14 cellular contexts compared by ENCODE assay signal in the genomic region with DNA sequence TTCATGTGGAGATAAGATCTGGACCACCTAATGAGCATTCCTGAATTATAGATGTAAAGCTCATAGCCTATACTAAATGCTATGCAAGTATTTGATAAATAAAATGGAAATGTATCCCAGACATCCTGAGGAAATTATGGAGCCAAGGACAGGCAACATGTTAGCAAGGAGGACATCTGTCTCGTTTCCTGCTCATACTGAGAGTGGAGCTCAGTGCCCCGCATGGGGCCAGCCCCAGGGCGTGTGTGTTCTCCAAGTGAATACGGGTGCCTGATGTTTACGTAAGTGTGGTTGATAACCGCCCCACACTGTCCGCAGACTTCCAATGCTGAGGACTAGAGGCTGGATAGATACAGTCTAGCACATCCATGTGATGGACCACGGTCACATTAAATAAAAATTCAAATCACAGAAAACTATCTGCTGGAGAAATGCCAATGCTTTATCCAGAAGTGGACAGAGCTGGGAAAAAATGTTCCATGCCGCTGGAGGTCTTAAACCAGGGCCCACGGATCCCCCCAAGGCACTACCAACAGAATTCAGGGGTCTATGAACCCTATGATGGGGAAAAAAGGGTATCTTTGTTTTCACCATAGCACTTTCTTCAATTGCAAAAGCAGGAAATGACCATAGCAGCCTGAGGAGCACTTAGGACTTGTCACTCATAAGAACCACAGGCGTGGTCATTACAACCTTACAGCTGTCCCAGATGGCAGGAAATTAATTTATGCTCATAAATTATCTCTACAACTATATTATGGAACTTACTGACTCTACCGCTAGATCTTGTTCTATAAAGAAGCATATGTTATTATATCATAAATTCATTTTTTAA. TPM values are rescaled to one million over a fixed set of nuclear protein-coding genes. Genes with fewer than 3 reads are reported as not detected.
A peak's percentile ranks its signal among the peaks of the same experiment; 100 is the strongest.
DNase-seq lines count a peak whose midpoint lies in the region; ATAC-seq, FAIRE-seq and TF ChIP-seq lines count a peak whose summit lies in the region.
"Had no signal": no experiment of that assay in that cellular context is flagged by ENCODE, and none has a peak within 500 bp of the region (broad histone marks: within the 10 kb centered on the region; RNA-seq: fewer than 3 reads in every experiment).

No MANE protein-coding gene starts in this region.

- no peak overlapping the region for H2AFZ ChIP-seq in K562 (ENCODE audit: low read depth, low read length)

- peak; percentile 79 for DNase-seq in EH (ENCODE audit: low read depth)
- peak; percentile 8 for DNase-seq in NCI-H2081 treated with DMSO at 0.1 percent for 48 hours (lab: John Stamatoyannopoulos, UW)
- DNase-seq in K562 (ENCODE audit: extremely low read depth in 1 of 4, low spot score in 3 of 4): no peak
- DNase-seq in myocyte (ENCODE audit: low read depth): peak; percentile 62
- DNase-seq: activated CD4-positive, alpha-beta T cell treated with anti-CD3 and anti-CD28 coated beads, Interleukin-2, amount 10 ng/mL, durations not matched to agents 7 days and 5 days; immature natural killer cell; Karpas-422 had no signal

- peaks cover 73% of the 10 kb centered on the region; the same call in 2 of the 3 replicates for H3K36me3 ChIP-seq in K562 (ENCODE audit: control insufficient read depth, insufficient read depth, low read length)
- H3K36me3 ChIP-seq: pancreas had no signal

- H3K79me2 ChIP-seq in K562 (ENCODE audit: control insufficient read depth, insufficient read depth, low read length): no peaks in the 10 kb centered on the region

- 0 out of 2 replicates have a peak, but pooled peaks cover under 1% of the 10 kb centered on the region for H4K20me1 ChIP-seq in K562 (replicated peaks; ENCODE audit: control insufficient read depth, insufficient read depth, low read length)

- no peak overlapping the region for H3K4me3 ChIP-seq in K562
- H3K4me3 ChIP-seq: pancreas had no signal

- no peak overlapping the region for H3K9ac ChIP-seq in K562 (ENCODE audit: insufficient read depth in 1 of 2, low read depth in 2 of 2, low read length in 2 of 2)

- no peaks in the 10 kb centered on the region for H3K9me3 ChIP-seq in K562 (replicated peaks; ENCODE audit: control insufficient read depth, insufficient read depth, low read depth, low read length)
- H3K9me3 ChIP-seq: Caco-2, pancreas had no signal

- no TSS peak for BruUV-seq in K562 (replicated peaks; lab: Mats Ljungman, UMichigan)

- 67% methylated on average over 12 of the region's 12 CpGs for WGBS in K562 (ENCODE audit: insufficient coverage, low coverage, missing lambda C conversion rate)

- no peak for TF ChIP-seq EP300 in K562 (IDR thresholded peaks at IDR 0.05; ENCODE audit: low read length)

- no peak for TF ChIP-seq RAD21 in K562 (CRISPR knock-in tag; conservative IDR thresholded peaks at IDR 0.05 in 1 of 2, IDR thresholded peaks at IDR 0.05 in 1 of 2)

- no peaks in the 10 kb centered on the region for H3K27me3 ChIP-seq in K562 (ENCODE audit: control insufficient read depth in 2 of 2, insufficient read depth in 2 of 2, low read length in 2 of 2)
- H3K27me3 ChIP-seq: pancreas had no signal

- POLR2A ChIA-PET in K562 (lab: Yijun Ruan, JAX): interaction anchor here (0.7 to 1.9 kb wide), 5 partner anchors 9 to 736 kb away, joined by 3 to 14 read pairs (median 3); no protein-coding TSS in a partner anchor

- H3K27ac ChIP-seq in K562 (ENCODE audit: extremely low read depth, low read depth, low read length): no peak overlapping the region
- H3K27ac ChIP-seq: pancreas had no signal

- H3K9me1 ChIP-seq in K562 (ENCODE audit: control insufficient read depth, insufficient read depth, low read length): no peaks in the 10 kb centered on the region

- ATAC-seq in K562 (no peak), GM21528 (IDR thresholded peaks at IDR 0.05; ENCODE audit: low FRiP score, unreplicated experiment) (no peak), GM19395 (IDR thresholded peaks at IDR 0.05; ENCODE audit: unreplicated experiment) (no peak), GM18861 (IDR thresholded peaks at IDR 0.05; ENCODE audit: unreplicated experiment) (no peak), GM18517 (IDR thresholded peaks at IDR 0.05; ENCODE audit: unreplicated experiment) (no peak)
- ATAC-seq: pancreas had no signal

- CTCF ChIA-PET in K562 (lab: Yijun Ruan, JAX; ENCODE audit: low intra/inter-chr PET ratio): no interaction called here

- intact Hi-C loops in K562 (cut with micrococcal nuclease): no loop called here

- no peak overlapping the region for H3K4me2 ChIP-seq in K562 (ENCODE audit: insufficient read depth, low read length)

- H3K4me1 ChIP-seq in K562 (replicated peaks in 1 of 2; ENCODE audit: control insufficient read depth in 2 of 2, insufficient read depth in 2 of 2, low read length in 2 of 2): peaks cover 30 to 42% of the 10 kb centered on the region in 2 experiments

- FAIRE-seq in K562 (lab: Jason Lieb, UNC): no peak
- FAIRE-seq: endometrium, pancreas had no signal

- TF ChIP-seq POLR2A in K562 (conservative IDR thresholded peaks at IDR 0.05): no peak

- no peak for TF ChIP-seq CTCF in K562 (IDR thresholded peaks at IDR 0.05 in 2 of 3, conservative IDR thresholded peaks at IDR 0.05 in 1 of 3; ENCODE audit: insufficient read depth in 2 of 3, low read depth in 1 of 3, low read length in 3 of 3)

- in situ Hi-C loops in K562 (cut with MboI): no loop called here

TF ChIP-seq in K562, 482 proteins besides CTCF, POLR2A, EP300 and RAD21 (continues in another document):
- TF ChIP-seq FOXA3 (CRISPR knock-in tag; conservative IDR thresholded peaks at IDR 0.05 in 1 of 2, IDR thresholded peaks at IDR 0.05 in 1 of 2) (0 out of 4 replicates have a peak, but pooled peaks of 1 of the 2 experiments have one; percentile 6), STAG1 (CRISPR knock-in tag; IDR thresholded peaks at IDR 0.05; ENCODE audit: borderline replicate concordance) (no peak), MEIS2 (IDR thresholded peaks at IDR 0.05; ENCODE audit: partially characterized antibody) (peak; percentile 78), ZNF695 (CRISPR knock-in tag; IDR thresholded peaks at IDR 0.05) (no peak)
- TF ChIP-seq, protein P1, sequence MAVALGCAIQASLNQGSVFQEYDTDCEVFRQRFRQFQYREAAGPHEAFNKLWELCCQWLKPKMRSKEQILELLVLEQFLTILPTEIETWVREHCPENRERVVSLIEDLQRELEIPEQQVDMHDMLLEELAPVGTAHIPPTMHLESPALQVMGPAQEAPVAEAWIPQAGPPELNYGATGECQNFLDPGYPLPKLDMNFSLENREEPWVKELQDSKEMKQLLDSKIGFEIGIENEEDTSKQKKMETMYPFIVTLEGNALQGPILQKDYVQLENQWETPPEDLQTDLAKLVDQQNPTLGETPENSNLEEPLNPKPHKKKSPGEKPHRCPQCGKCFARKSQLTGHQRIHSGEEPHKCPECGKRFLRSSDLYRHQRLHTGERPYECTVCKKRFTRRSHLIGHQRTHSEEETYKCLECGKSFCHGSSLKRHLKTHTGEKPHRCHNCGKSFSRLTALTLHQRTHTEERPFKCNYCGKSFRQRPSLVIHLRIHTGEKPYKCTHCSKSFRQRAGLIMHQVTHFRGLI (CRISPR knock-in tag; IDR thresholded peaks at IDR 0.05): no peak
- TF ChIP-seq, protein P2, sequence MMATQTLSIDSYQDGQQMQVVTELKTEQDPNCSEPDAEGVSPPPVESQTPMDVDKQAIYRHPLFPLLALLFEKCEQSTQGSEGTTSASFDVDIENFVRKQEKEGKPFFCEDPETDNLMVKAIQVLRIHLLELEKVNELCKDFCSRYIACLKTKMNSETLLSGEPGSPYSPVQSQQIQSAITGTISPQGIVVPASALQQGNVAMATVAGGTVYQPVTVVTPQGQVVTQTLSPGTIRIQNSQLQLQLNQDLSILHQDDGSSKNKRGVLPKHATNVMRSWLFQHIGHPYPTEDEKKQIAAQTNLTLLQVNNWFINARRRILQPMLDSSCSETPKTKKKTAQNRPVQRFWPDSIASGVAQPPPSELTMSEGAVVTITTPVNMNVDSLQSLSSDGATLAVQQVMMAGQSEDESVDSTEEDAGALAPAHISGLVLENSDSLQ (IDR thresholded peaks at IDR 0.05): peak; percentile 80

RNA-seq across cellular contexts. Expression of a gene that starts 24.9 kb away (rescaled TPM):
- 34.9 and 72.8 TPM in 2 replicates for total RNA-seq in K562 (2011; cell fraction: chromatin; rRNA removed; ENCODE audit: low replicate concordance)
- total RNA-seq in K562 (2011; cell fraction: nucleolus; rRNA removed): 45.9 and 47.5 TPM in 2 replicates
- 36.4 and 37.1 TPM in 2 replicates for total RNA-seq in K562 (2011; cell fraction: nucleoplasm; rRNA removed)
- total RNA-seq in K562 (2014; rRNA removed): 48.3 and 61.2 TPM in 2 replicates
- 17.4 and 22.0 TPM in 2 replicates for total RNA-seq in K562 (2014; rRNA removed; fragmentation: Illumina TruSeq; extraction: Trizol)
- total RNA-seq in K562 (2015; rRNA removed; fragmentation: Illumina TruSeq; extraction: Trizol): 20.4 and 21.0 TPM in 2 replicates
- 78.5 and 82.3 TPM in 2 replicates for total RNA-seq in K562 (2021)
- polyA plus RNA-seq in K562 (2011; rRNA removed): 35.3 and 37.6 TPM in 2 replicates
- 31.6 and 76.0 TPM in 2 replicates for polyA plus RNA-seq in K562 (2011; cell fraction: cytosol; rRNA removed)
- polyA plus RNA-seq in K562 (2011; cell fraction: nucleus; rRNA removed): 26.4 and 54.7 TPM in 2 replicates
- 47.9 and 85.2 TPM in 2 replicates for polyA plus RNA-seq in K562 (2012)
- polyA plus RNA-seq in K562 (2014; fragmentation: Illumina TruSeq; extraction: Trizol): 55.1 and 56.7 TPM in 2 replicates
- polyA plus RNA-seq in K562 (2014; fragmentation: Nextera tagmentation; extraction: Ambion mirVana): 1 to 10 TPM; 5.5 TPM
- polyA plus RNA-seq in K562 (2014; rRNA removed): 43.9 and 48.0 TPM in 2 replicates
- polyA minus RNA-seq in K562 (2011; rRNA and poly(A)+ RNA removed): 21.4 and 54.6 TPM in 2 replicates
- polyA minus RNA-seq in K562 (2011; cell fraction: cytosol; rRNA and poly(A)+ RNA removed): 46.4 and 51.2 TPM in 2 replicates
- polyA minus RNA-seq in K562 (2011; cell fraction: nucleus; rRNA and poly(A)+ RNA removed): 18.8 and 21.4 TPM in 2 replicates
- total RNA-seq in myocyte: 1.0 and 2.6 TPM in 2 replicates
- polyA plus RNA-seq in myocyte (2012): 5.9 TPM
- polyA plus RNA-seq: immature natural killer cell had no signal

Comparison
In these comparisons a context has a peak if more than half of its experiments do, and no peak if none do; other contexts are left out.
1. DNase-seq: peak in EH (single experiment), NCI-H2081 treated with DMSO at 0.1 percent for 48 hours (single experiment) and myocyte (single experiment); none in K562 (0 of 4).